In the genomic region with DNA sequence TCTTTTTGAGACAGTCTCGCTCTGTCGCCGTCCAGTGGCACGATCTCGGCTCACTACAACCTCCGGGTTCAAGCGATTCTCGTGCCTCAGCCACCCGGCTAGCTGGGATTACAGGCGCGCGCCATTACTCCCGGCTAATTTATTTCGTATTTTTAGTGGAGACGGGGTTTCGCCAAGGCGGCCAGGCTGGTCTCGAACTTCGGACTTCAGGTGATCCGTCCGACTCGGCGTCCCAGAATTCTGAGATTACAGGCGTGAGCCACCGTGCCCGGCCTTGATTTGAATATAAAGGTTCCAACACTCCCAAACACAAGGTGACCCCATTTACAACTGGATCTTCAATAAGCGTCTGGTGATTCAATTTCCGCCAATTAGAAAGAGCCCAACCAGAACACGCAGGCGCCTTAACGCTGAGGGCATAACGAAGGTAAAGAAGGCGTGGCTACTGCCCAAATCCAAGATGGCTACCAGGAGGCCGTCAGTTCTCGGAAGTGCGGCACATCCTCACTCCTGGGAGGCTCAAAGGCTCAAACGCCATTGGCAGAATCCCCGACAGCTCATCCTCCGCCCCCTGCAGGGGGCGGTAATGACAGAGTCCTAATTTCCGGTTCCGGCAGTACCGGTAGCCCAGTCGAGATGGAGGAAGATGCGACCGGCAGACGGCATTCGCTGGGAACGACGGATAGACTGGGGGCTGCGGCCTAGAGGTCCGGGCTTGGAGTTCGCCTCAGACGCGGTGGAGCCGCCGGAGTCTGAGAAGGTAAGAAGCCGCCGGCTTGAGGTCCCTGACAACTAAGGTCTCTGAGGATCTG, we compare ENCODE assay signal across 1 cellular context.
A peak's percentile ranks its signal among the peaks of the same experiment; 100 is the strongest.
TF ChIP-seq lines count a peak whose summit lies in the region.

A gene with protein sequence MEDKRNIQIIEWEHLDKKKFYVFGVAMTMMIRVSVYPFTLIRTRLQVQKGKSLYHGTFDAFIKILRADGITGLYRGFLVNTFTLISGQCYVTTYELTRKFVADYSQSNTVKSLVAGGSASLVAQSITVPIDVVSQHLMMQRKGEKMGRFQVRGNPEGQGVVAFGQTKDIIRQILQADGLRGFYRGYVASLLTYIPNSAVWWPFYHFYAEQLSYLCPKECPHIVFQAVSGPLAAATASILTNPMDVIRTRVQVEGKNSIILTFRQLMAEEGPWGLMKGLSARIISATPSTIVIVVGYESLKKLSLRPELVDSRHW (plus strand): TSS at position 617 of the 812 bp plus-strand sequence. CDS start 5,744 bp downstream, outside the sequence.

TF ChIP-seq in HepG2, 621 proteins besides CTCF, POLR2A, EP300 and RAD21 (continued from another document and continues in another):
- TF ChIP-seq, protein P1, sequence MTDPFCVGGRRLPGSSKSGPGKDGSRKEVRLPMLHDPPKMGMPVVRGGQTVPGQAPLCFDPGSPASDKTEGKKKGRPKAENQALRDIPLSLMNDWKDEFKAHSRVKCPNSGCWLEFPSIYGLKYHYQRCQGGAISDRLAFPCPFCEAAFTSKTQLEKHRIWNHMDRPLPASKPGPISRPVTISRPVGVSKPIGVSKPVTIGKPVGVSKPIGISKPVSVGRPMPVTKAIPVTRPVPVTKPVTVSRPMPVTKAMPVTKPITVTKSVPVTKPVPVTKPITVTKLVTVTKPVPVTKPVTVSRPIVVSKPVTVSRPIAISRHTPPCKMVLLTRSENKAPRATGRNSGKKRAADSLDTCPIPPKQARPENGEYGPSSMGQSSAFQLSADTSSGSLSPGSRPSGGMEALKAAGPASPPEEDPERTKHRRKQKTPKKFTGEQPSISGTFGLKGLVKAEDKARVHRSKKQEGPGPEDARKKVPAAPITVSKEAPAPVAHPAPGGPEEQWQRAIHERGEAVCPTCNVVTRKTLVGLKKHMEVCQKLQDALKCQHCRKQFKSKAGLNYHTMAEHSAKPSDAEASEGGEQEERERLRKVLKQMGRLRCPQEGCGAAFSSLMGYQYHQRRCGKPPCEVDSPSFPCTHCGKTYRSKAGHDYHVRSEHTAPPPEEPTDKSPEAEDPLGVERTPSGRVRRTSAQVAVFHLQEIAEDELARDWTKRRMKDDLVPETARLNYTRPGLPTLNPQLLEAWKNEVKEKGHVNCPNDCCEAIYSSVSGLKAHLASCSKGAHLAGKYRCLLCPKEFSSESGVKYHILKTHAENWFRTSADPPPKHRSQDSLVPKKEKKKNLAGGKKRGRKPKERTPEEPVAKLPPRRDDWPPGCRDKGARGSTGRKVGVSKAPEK (CRISPR knock-in tag; IDR thresholded peaks at IDR 0.05; ENCODE audit: borderline replicate concordance) = no peak
- TF ChIP-seq KLF6 (CRISPR knock-in tag; IDR thresholded peaks at IDR 0.05) (no peak), CHD4 (IDR thresholded peaks at IDR 0.05; ENCODE audit: borderline replicate concordance, low read length) (0 out of 2 replicates have a peak, but pooled peaks have one; percentile 54), ZNF605 (CRISPR knock-in tag; IDR thresholded peaks at IDR 0.05) (0 out of 2 replicates have a peak, but pooled peaks have one; percentile 80), KAT2B (IDR thresholded peaks at IDR 0.05; ENCODE audit: borderline replicate concordance, low read depth, low read length) (no peak), ZNF337 (CRISPR knock-in tag; IDR thresholded peaks at IDR 0.05; ENCODE audit: borderline replicate concordance, low read depth) (0 out of 2 replicates have a peak, but pooled peaks have one; percentile 18), RBM39 (IDR thresholded peaks at IDR 0.05; ENCODE audit: low read depth, low read length, poor library complexity, severe bottlenecking) (no peak), HNF4G (IDR thresholded peaks at IDR 0.05; ENCODE audit: borderline replicate concordance, low read depth, low read length) (0 out of 2 replicates have a peak, but pooled peaks have one; percentile 12), HNF4G (CRISPR knock-in tag; IDR thresholded peaks at IDR 0.05; ENCODE audit: borderline replicate concordance, low read depth) (no peak), ZNF256 (CRISPR knock-in tag; conservative IDR thresholded peaks at IDR 0.05) (no peak), ZZZ3 (CRISPR knock-in tag; IDR thresholded peaks at IDR 0.05; ENCODE audit: borderline replicate concordance) (no peak), ERF (CRISPR knock-in tag; IDR thresholded peaks at IDR 0.05) (peak; percentile 85), PHB2 (IDR thresholded peaks at IDR 0.05; ENCODE audit: partially characterized antibody) (no peak), SIN3A (IDR thresholded peaks at IDR 0.05; ENCODE audit: borderline replicate concordance, low read depth, low read length) (peak; percentile 77; the same call in 1 of the 2 replicates), ZNF775 (CRISPR knock-in tag; IDR thresholded peaks at IDR 0.05; ENCODE audit: borderline replicate concordance) (no peak)
- TF ChIP-seq, protein P2, sequence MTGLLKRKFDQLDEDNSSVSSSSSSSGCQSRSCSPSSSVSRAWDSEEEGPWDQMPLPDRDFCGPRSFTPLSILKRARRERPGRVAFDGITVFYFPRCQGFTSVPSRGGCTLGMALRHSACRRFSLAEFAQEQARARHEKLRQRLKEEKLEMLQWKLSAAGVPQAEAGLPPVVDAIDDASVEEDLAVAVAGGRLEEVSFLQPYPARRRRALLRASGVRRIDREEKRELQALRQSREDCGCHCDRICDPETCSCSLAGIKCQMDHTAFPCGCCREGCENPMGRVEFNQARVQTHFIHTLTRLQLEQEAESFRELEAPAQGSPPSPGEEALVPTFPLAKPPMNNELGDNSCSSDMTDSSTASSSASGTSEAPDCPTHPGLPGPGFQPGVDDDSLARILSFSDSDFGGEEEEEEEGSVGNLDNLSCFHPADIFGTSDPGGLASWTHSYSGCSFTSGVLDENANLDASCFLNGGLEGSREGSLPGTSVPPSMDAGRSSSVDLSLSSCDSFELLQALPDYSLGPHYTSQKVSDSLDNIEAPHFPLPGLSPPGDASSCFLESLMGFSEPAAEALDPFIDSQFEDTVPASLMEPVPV (CRISPR knock-in tag; IDR thresholded peaks at IDR 0.05) = no peak
- TF ChIP-seq, protein P3, sequence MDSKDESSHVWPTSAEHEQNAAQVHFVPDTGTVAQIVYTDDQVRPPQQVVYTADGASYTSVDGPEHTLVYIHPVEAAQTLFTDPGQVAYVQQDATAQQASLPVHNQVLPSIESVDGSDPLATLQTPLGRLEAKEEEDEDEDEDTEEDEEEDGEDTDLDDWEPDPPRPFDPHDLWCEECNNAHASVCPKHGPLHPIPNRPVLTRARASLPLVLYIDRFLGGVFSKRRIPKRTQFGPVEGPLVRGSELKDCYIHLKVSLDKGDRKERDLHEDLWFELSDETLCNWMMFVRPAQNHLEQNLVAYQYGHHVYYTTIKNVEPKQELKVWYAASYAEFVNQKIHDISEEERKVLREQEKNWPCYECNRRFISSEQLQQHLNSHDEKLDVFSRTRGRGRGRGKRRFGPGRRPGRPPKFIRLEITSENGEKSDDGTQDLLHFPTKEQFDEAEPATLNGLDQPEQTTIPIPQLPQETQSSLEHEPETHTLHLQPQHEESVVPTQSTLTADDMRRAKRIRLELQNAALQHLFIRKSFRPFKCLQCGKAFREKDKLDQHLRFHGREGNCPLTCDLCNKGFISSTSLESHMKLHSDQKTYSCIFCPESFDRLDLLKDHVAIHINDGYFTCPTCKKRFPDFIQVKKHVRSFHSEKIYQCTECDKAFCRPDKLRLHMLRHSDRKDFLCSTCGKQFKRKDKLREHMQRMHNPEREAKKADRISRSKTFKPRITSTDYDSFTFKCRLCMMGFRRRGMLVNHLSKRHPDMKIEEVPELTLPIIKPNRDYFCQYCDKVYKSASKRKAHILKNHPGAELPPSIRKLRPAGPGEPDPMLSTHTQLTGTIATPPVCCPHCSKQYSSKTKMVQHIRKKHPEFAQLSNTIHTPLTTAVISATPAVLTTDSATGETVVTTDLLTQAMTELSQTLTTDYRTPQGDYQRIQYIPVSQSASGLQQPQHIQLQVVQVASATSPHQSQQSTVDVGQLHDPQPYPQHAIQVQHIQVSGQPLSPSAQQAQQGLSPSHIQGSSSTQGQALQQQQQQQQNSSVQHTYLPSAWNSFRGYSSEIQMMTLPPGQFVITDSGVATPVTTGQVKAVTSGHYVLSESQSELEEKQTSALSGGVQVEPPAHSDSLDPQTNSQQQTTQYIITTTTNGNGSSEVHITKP (CRISPR knock-in tag; IDR thresholded peaks at IDR 0.05; ENCODE audit: low read depth) = no peak; the same call in 1 of the 2 replicates
- TF ChIP-seq, protein P4, sequence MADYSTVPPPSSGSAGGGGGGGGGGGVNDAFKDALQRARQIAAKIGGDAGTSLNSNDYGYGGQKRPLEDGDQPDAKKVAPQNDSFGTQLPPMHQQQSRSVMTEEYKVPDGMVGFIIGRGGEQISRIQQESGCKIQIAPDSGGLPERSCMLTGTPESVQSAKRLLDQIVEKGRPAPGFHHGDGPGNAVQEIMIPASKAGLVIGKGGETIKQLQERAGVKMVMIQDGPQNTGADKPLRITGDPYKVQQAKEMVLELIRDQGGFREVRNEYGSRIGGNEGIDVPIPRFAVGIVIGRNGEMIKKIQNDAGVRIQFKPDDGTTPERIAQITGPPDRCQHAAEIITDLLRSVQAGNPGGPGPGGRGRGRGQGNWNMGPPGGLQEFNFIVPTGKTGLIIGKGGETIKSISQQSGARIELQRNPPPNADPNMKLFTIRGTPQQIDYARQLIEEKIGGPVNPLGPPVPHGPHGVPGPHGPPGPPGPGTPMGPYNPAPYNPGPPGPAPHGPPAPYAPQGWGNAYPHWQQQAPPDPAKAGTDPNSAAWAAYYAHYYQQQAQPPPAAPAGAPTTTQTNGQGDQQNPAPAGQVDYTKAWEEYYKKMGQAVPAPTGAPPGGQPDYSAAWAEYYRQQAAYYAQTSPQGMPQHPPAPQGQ (CRISPR knock-in tag; IDR thresholded peaks at IDR 0.05; ENCODE audit: borderline replicate concordance) = no peak
- TF ChIP-seq, protein P5, sequence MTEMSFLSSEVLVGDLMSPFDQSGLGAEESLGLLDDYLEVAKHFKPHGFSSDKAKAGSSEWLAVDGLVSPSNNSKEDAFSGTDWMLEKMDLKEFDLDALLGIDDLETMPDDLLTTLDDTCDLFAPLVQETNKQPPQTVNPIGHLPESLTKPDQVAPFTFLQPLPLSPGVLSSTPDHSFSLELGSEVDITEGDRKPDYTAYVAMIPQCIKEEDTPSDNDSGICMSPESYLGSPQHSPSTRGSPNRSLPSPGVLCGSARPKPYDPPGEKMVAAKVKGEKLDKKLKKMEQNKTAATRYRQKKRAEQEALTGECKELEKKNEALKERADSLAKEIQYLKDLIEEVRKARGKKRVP (CRISPR knock-in tag; IDR thresholded peaks at IDR 0.05) = no peak
- TF ChIP-seq, protein P6, sequence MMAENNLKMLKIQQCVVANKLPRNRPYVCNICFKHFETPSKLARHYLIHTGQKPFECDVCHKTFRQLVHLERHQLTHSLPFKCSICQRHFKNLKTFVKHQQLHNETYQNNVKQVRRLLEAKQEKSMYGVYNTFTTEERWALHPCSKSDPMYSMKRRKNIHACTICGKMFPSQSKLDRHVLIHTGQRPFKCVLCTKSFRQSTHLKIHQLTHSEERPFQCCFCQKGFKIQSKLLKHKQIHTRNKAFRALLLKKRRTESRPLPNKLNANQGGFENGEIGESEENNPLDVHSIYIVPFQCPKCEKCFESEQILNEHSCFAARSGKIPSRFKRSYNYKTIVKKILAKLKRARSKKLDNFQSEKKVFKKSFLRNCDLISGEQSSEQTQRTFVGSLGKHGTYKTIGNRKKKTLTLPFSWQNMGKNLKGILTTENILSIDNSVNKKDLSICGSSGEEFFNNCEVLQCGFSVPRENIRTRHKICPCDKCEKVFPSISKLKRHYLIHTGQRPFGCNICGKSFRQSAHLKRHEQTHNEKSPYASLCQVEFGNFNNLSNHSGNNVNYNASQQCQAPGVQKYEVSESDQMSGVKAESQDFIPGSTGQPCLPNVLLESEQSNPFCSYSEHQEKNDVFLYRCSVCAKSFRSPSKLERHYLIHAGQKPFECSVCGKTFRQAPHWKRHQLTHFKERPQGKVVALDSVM (CRISPR knock-in tag; IDR thresholded peaks at IDR 0.05) = peak; percentile 89
- TF ChIP-seq, protein P7, sequence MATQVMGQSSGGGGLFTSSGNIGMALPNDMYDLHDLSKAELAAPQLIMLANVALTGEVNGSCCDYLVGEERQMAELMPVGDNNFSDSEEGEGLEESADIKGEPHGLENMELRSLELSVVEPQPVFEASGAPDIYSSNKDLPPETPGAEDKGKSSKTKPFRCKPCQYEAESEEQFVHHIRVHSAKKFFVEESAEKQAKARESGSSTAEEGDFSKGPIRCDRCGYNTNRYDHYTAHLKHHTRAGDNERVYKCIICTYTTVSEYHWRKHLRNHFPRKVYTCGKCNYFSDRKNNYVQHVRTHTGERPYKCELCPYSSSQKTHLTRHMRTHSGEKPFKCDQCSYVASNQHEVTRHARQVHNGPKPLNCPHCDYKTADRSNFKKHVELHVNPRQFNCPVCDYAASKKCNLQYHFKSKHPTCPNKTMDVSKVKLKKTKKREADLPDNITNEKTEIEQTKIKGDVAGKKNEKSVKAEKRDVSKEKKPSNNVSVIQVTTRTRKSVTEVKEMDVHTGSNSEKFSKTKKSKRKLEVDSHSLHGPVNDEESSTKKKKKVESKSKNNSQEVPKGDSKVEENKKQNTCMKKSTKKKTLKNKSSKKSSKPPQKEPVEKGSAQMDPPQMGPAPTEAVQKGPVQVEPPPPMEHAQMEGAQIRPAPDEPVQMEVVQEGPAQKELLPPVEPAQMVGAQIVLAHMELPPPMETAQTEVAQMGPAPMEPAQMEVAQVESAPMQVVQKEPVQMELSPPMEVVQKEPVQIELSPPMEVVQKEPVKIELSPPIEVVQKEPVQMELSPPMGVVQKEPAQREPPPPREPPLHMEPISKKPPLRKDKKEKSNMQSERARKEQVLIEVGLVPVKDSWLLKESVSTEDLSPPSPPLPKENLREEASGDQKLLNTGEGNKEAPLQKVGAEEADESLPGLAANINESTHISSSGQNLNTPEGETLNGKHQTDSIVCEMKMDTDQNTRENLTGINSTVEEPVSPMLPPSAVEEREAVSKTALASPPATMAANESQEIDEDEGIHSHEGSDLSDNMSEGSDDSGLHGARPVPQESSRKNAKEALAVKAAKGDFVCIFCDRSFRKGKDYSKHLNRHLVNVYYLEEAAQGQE (IDR thresholded peaks at IDR 0.05; ENCODE audit: borderline replicate concordance in 1 of 2, low read depth in 1 of 2, low read length in 2 of 2) = no peak
- TF ChIP-seq, protein P8, sequence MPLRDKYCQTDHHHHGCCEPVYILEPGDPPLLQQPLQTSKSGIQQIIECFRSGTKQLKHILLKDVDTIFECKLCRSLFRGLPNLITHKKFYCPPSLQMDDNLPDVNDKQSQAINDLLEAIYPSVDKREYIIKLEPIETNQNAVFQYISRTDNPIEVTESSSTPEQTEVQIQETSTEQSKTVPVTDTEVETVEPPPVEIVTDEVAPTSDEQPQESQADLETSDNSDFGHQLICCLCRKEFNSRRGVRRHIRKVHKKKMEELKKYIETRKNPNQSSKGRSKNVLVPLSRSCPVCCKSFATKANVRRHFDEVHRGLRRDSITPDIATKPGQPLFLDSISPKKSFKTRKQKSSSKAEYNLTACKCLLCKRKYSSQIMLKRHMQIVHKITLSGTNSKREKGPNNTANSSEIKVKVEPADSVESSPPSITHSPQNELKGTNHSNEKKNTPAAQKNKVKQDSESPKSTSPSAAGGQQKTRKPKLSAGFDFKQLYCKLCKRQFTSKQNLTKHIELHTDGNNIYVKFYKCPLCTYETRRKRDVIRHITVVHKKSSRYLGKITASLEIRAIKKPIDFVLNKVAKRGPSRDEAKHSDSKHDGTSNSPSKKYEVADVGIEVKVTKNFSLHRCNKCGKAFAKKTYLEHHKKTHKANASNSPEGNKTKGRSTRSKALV (CRISPR knock-in tag; IDR thresholded peaks at IDR 0.05) = no peak
